Comparison of ENCODE assay signal across 1 cellular context in genomic region chr12:53484686-53485567, GRCh38.
TF ChIP-seq lines count a peak whose summit lies in the region.

No MANE protein-coding gene starts in this region.

TF ChIP-seq in HepG2, 621 proteins besides CTCF, POLR2A, EP300 and RAD21:
- TF ChIP-seq FOXK1 (CRISPR knock-in tag; IDR thresholded peaks at IDR 0.05; ENCODE audit: borderline replicate concordance, low read depth) (no peak), CBX2 (IDR thresholded peaks at IDR 0.05; ENCODE audit: low read depth, low read length) (no peak), CBX2 (CRISPR knock-in tag; IDR thresholded peaks at IDR 0.05; ENCODE audit: low read depth) (no peak), POLR2G (IDR thresholded peaks at IDR 0.05; ENCODE audit: low read depth, low read length) (peak; percentile 36), EEA1 (CRISPR knock-in tag; IDR thresholded peaks at IDR 0.05; ENCODE audit: borderline replicate concordance) (no peak), SYNCRIP (IDR thresholded peaks at IDR 0.05; ENCODE audit: insufficient read depth, low read depth, low read length) (no peak), POLR2AphosphoS5 (IDR thresholded peaks at IDR 0.05; ENCODE audit: low read depth, low read length) (peak; percentile 12; the same call in 1 of the 2 replicates), SMAD1 (CRISPR knock-in tag; IDR thresholded peaks at IDR 0.05; ENCODE audit: borderline replicate concordance, low read depth) (no peak), AGO2 (optimal IDR thresholded peaks at IDR 0.05; ENCODE audit: low read depth, low read length) (peak; percentile 38), IRF9 (CRISPR knock-in tag; IDR thresholded peaks at IDR 0.05; ENCODE audit: borderline replicate concordance) (0 out of 2 replicates have a peak, but pooled peaks have one; percentile 16)
